ENCODE assay signal across 8 cellular contexts in genomic region chr5:175778951-175779475, GRCh38.
DNase-seq lines count a peak whose midpoint lies in the region; ATAC-seq and TF ChIP-seq lines count a peak whose summit lies in the region.

No MANE protein-coding gene starts in this region.

- peaks cover 39% of the 10 kb centered on the region for H3K27me3 Mint-ChIP-seq in progenitor cell of endocrine pancreas
- peaks cover 35% of the 10 kb centered on the region for H3K27me3 Mint-ChIP-seq in activated CD4-positive, alpha-beta memory T cell treated with anti-CD3 and anti-CD28 coated beads, Interleukin-2, amount 10 ng/mL, durations not matched to agents 7 days and 5 days

- peak; percentile 12 for DNase-seq in EH (ENCODE audit: low read depth)
- peak; percentile 92 for DNase-seq in NCI-H1694 (lab: John Stamatoyannopoulos, UW)
- DNase-seq in SK-N-DZ (ENCODE audit: low spot score), result peak; percentile 8
- DNase-seq in medulla oblongata (ENCODE audit: extremely low spot score), result peak; percentile 12
- DNase-seq in progenitor cell of endocrine pancreas (ENCODE audit: low spot score, unreplicated experiment), result no peak
- no peak for DNase-seq in activated CD4-positive, alpha-beta memory T cell treated with anti-CD3 and anti-CD28 coated beads, Interleukin-2, amount 10 ng/mL, durations not matched to agents 7 days and 5 days

- H3K36me3 Mint-ChIP-seq in progenitor cell of endocrine pancreas (ENCODE audit: insufficient read depth), result no peaks in the 10 kb centered on the region
- no peaks in the 10 kb centered on the region for H3K36me3 Mint-ChIP-seq in activated CD4-positive, alpha-beta memory T cell treated with anti-CD3 and anti-CD28 coated beads, Interleukin-2, amount 10 ng/mL, durations not matched to agents 7 days and 5 days (ENCODE audit: low read depth)

- no peaks in the 10 kb centered on the region for H3K9me3 Mint-ChIP-seq in progenitor cell of endocrine pancreas (ENCODE audit: low read depth)
- no peaks in the 10 kb centered on the region for H3K9me3 Mint-ChIP-seq in activated CD4-positive, alpha-beta memory T cell treated with anti-CD3 and anti-CD28 coated beads, Interleukin-2, amount 10 ng/mL, durations not matched to agents 7 days and 5 days

- CTCF ChIA-PET in activated CD4-positive, alpha-beta memory T cell treated with anti-CD3 and anti-CD28 coated beads, Interleukin-2, amount 10 ng/mL, durations not matched to agents 7 days and 5 days (lab: Charles Lee), result no interaction called here

- POLR2A ChIA-PET in activated CD4-positive, alpha-beta memory T cell treated with anti-CD3 and anti-CD28 coated beads, Interleukin-2, amount 10 ng/mL, durations not matched to agents 7 days and 5 days (lab: Charles Lee), result no interaction called here

- no peak for TF ChIP-seq CTCF in progenitor cell of endocrine pancreas (IDR thresholded peaks at IDR 0.05; ENCODE audit: unreplicated experiment)

- H3K4me1 Mint-ChIP-seq in progenitor cell of endocrine pancreas (ENCODE audit: low read depth), result no peaks in the 10 kb centered on the region
- no peaks in the 10 kb centered on the region for H3K4me1 Mint-ChIP-seq in activated CD4-positive, alpha-beta memory T cell treated with anti-CD3 and anti-CD28 coated beads, Interleukin-2, amount 10 ng/mL, durations not matched to agents 7 days and 5 days

- ATAC-seq in HG03025 (IDR thresholded peaks at IDR 0.05; ENCODE audit: low FRiP score, unreplicated experiment) (no peak), GM21529 (IDR thresholded peaks at IDR 0.05; ENCODE audit: unreplicated experiment) (no peak)

- no peak overlapping the region for H3K27ac Mint-ChIP-seq in progenitor cell of endocrine pancreas
- H3K27ac Mint-ChIP-seq in activated CD4-positive, alpha-beta memory T cell treated with anti-CD3 and anti-CD28 coated beads, Interleukin-2, amount 10 ng/mL, durations not matched to agents 7 days and 5 days, result no peak overlapping the region

- no peak overlapping the region for H3K4me3 Mint-ChIP-seq in progenitor cell of endocrine pancreas (ENCODE audit: low read depth)
- no peak overlapping the region for H3K4me3 Mint-ChIP-seq in activated CD4-positive, alpha-beta memory T cell treated with anti-CD3 and anti-CD28 coated beads, Interleukin-2, amount 10 ng/mL, durations not matched to agents 7 days and 5 days

Comparison
In these comparisons a context has a peak if more than half of its experiments do, and no peak if none do; other contexts are left out.
1. DNase-seq: peak in EH (single experiment), NCI-H1694 (single experiment), SK-N-DZ (single experiment) and medulla oblongata (single experiment); none in progenitor cell of endocrine pancreas (single experiment) and activated CD4-positive, alpha-beta memory T cell treated with anti-CD3 and anti-CD28 coated beads, Interleukin-2, amount 10 ng/mL, durations not matched to agents 7 days and 5 days (single experiment).